ENCODE assay signal across 8 cellular contexts in the genomic region with DNA sequence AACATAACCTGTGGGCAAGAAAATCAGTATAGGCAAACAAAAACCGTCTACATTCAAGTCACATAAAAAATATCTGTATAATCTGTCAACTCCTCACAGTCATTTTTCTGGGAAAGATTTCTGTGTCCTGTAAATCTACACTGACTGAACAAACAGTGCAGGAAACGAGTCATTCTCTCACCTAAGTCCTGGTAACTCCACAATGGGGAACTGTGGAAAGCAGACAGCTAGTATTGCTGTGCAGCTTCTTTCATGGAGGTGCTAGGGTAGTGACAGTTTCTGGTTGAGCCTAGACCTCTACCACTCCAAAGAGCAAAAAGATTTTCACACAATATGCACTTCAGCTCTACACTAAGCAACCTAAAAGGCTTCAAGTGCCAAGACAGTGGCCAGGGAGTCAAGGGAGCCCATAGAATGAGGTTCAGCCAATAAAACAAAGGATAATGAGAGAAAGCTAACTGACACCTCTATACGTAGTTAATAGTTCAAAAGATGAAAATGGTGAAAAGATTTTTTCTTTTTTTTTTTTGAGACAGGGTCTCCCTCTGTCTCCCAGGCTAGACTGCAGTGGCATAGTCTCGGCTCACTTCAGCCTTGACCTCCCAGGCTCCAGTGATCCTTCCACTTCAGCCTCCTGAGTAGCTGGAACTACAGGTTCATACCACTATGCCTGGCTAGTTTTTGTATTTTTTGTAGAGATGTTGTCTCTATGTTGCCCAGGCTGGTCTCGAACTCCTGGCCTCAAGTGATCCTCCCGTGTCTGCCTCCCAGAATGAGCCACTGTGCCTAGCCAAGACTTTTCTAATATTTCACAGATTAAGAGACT. TPM values are rescaled to one million over a fixed set of nuclear protein-coding genes. Genes with fewer than 3 reads are reported as not detected.
A peak's percentile ranks its signal among the peaks of the same experiment; 100 is the strongest.
DNase-seq lines count a peak whose midpoint lies in the region; ATAC-seq, FAIRE-seq and TF ChIP-seq lines count a peak whose summit lies in the region.

No MANE protein-coding gene starts in this region.

- TF ChIP-seq CTCF in GM12864 (IDR thresholded peaks at IDR 0.05; ENCODE audit: low read depth, low read length, missing control alignments) (no peak), pancreas (IDR thresholded peaks at IDR 0.05) (no peak)

- peak overlapping the region in 3 of 4 donors; percentile 3 to 91 (median 66) for H3K27ac ChIP-seq in pancreas

- DNase-seq in GM12864 (ENCODE audit: low read depth), result no peak
- DNase-seq in NCI-H774 (lab: John Stamatoyannopoulos, UW), result peak; percentile 33
- DNase-seq in dermis blood vessel endothelial cell, result peak; percentile 82
- DNase-seq in pancreas, result no peak
- no peak for DNase-seq in activated CD4-positive, CD25-positive, alpha-beta regulatory T cell (lab: John Stamatoyannopoulos, UW)
- DNase-seq in NCI-H2081 treated with DMSO at 0.1 percent for 48 hours (lab: John Stamatoyannopoulos, UW), result no peak

- peaks cover 43 to 85% (median 77%) of the 10 kb centered on the region in 3 donors for H3K4me1 ChIP-seq in pancreas

- ATAC-seq in pancreas (peak in 3 of 4 donors; percentile 30 to 56 (median 41)), GM19452 (IDR thresholded peaks at IDR 0.05; ENCODE audit: unreplicated experiment) (no peak), HG03097 (IDR thresholded peaks at IDR 0.05; ENCODE audit: low FRiP score, unreplicated experiment) (no peak)

- H3K9me3 ChIP-seq in pancreas, result no peaks in the 10 kb centered on the region

- H3K36me3 ChIP-seq in pancreas, result no peaks in the 10 kb centered on the region

- intact Hi-C loops in pancreas (cut with DNase I), result no loop called here

- H3K27me3 ChIP-seq in pancreas, result no peaks in the 10 kb centered on the region

- H3K4me3 ChIP-seq in GM12864 (ENCODE audit: low read depth, low read length) (peak overlapping the region; percentile 9), pancreas (no peak overlapping the region)

- no peak for FAIRE-seq in pancreas (lab: Jason Lieb, UNC)

- 28 to 48% methylated on average over 6 of the region's 6 CpGs for WGBS in pancreas, 2 donors

RNA-seq across cellular contexts. Expression of a gene that starts 5.5 kb away (rescaled TPM):
- 199 and 243 TPM in 2 replicates for total RNA-seq in dermis blood vessel endothelial cell
- total RNA-seq in pancreas, result 100 to 1,000 TPM in 2 of 6 donors, 10 to 100 TPM in 4; 58.1 to 137 (median 90.8) TPM
- polyA plus RNA-seq in pancreas, result 10 to 100 TPM; 37.7 to 42.1 TPM

Comparison
In these comparisons a context has a peak if more than half of its experiments do, and no peak if none do; other contexts are left out.
1. DNase-seq: peak in NCI-H774 (single experiment) and dermis blood vessel endothelial cell (single experiment); none in GM12864 (single experiment), pancreas (0 of 6), activated CD4-positive, CD25-positive, alpha-beta regulatory T cell (0 of 4) and NCI-H2081 treated with DMSO at 0.1 percent for 48 hours (single experiment).
2. ATAC-seq: peak in pancreas (3 of 4); none in GM19452 (single experiment) and HG03097 (single experiment).